ENCODE assay signal across 24 cellular contexts in the genomic region with DNA sequence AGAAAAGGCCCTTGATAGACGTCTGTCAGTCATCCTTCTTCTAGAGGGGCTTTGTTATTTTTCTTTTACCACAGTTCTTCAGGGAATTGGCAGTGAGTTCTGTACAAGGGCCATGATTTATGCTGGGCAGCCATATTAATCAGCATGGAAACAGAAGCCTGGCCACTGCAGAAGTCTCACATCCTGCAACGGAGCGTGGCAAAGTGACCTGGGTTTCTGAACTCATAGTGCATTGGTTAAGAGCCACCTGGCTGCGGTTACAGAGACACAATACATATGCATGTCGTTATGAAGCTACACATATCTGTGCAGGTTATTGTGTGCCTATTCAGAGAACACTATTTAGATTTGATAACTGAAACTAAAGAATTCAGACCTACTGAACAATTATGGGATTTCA.
DNase-seq lines count a peak whose midpoint lies in the region; ATAC-seq and TF ChIP-seq lines count a peak whose summit lies in the region.
"Had no signal": no experiment of that assay in that cellular context is flagged by ENCODE, and none has a peak within 500 bp of the region (broad histone marks: within the 10 kb centered on the region; RNA-seq: fewer than 3 reads in every experiment).

No MANE protein-coding gene starts in this region.

- H3K4me2 ChIP-seq in Karpas-422 (ENCODE audit: low read depth, low read length, poor library complexity, severe bottlenecking) = no peak overlapping the region
- H3K4me2 ChIP-seq in GM23248 (ENCODE audit: unreplicated experiment) = no peak overlapping the region

- WGBS in GM23248 (ENCODE audit: low coverage in 1 of 2, low lambda C conversion rate in 2 of 2, missing lambda C conversion rate in 2 of 2), 2 experiments = 78 to 80% methylated on average over 5 of the region's 5 CpGs

- H3K4me3 ChIP-seq in GM06990 (replicated peaks; ENCODE audit: low read depth, low read length) (no peak overlapping the region), Karpas-422 (ENCODE audit: low read length) (no peak overlapping the region), GM23248 (no peak overlapping the region), Caco-2 (ENCODE audit: low read depth, low read length) (no peak overlapping the region)
- H3K4me3 ChIP-seq: heart right ventricle, transverse colon had no signal

- H3K9me2 ChIP-seq in Karpas-422 (replicated peaks; ENCODE audit: insufficient read depth, low read length) (no peaks in the 10 kb centered on the region), GM23248 (ENCODE audit: insufficient read depth) (no peaks in the 10 kb centered on the region)

- H3K9ac ChIP-seq in Karpas-422 (ENCODE audit: low read length) = no peak overlapping the region
- H3K9ac ChIP-seq in GM23248 = no peak overlapping the region

- intact Hi-C loops in Caco-2 (cut with micrococcal nuclease; ENCODE audit: unreplicated experiment) = no loop called here

- H4K20me1 ChIP-seq in Karpas-422 (ENCODE audit: insufficient read depth, low read depth, low read length) = no peaks in the 10 kb centered on the region
- no peaks in the 10 kb centered on the region for H4K20me1 ChIP-seq in GM23248 (ENCODE audit: insufficient read depth)

- no peaks in the 10 kb centered on the region for H3K36me3 Mint-ChIP-seq in Caco-2 (ENCODE audit: insufficient read depth, unreplicated experiment)
- H3K36me3 Mint-ChIP-seq: activated naive CD4-positive, alpha-beta T cell treated with anti-CD3 and anti-CD28 coated beads, Interleukin-2, amount 50 U/mL, for 24 hours; brain; mesothelial cell of epicardium had no signal

- no peak overlapping the region for H2AFZ ChIP-seq in Karpas-422 (ENCODE audit: low read length)
- no peak overlapping the region for H2AFZ ChIP-seq in GM23248

- H3K27ac Mint-ChIP-seq in Caco-2 (ENCODE audit: unreplicated experiment) = no peak overlapping the region
- H3K27ac Mint-ChIP-seq: activated naive CD4-positive, alpha-beta T cell treated with anti-CD3 and anti-CD28 coated beads, Interleukin-2, amount 50 U/mL, for 24 hours; brain; mesothelial cell of epicardium; T-helper 2 cell treated with Interferon-gamma antibody and Interleukin-4, amounts not matched to agents 5 μg/mL and 100 μg/mL, for 36 hours had no signal

- H3K4me1 Mint-ChIP-seq in Caco-2 (ENCODE audit: low read depth, unreplicated experiment) = no peaks in the 10 kb centered on the region
- H3K4me1 Mint-ChIP-seq: activated naive CD4-positive, alpha-beta T cell treated with anti-CD3 and anti-CD28 coated beads, Interleukin-2, amount 50 U/mL, for 24 hours; mesothelial cell of epicardium had no signal

- H3K4me1 ChIP-seq in Karpas-422 (ENCODE audit: low read length) = peaks cover 16% of the 10 kb centered on the region
- no peaks in the 10 kb centered on the region for H3K4me1 ChIP-seq in GM23248 (ENCODE audit: insufficient read depth)
- no peaks in the 10 kb centered on the region for H3K4me1 ChIP-seq in Caco-2
- H3K4me1 ChIP-seq: heart right ventricle, transverse colon had no signal

- POLR2A ChIA-PET in Caco-2 (lab: Charles Lee) = no interaction called here

- H3K36me3 ChIP-seq in GM06990 (ENCODE audit: control insufficient read depth, insufficient read depth, low read length) (no peaks in the 10 kb centered on the region), Karpas-422 (ENCODE audit: insufficient read depth, low read length) (no peaks in the 10 kb centered on the region), GM23248 (ENCODE audit: low read depth) (no peaks in the 10 kb centered on the region), Caco-2 (ENCODE audit: control insufficient read depth, insufficient read depth, low read length) (no peaks in the 10 kb centered on the region)
- H3K36me3 ChIP-seq: heart right ventricle, neutrophil, transverse colon had no signal

- CTCF ChIA-PET in Caco-2 (lab: Charles Lee) = no interaction called here

- H3K27me3 ChIP-seq in GM06990 (replicated peaks; ENCODE audit: control insufficient read depth, insufficient read depth, low read length) = no peaks in the 10 kb centered on the region
- H3K27me3 ChIP-seq in Karpas-422 (ENCODE audit: low read length) = 0 out of 2 replicates have a peak, but pooled peaks cover 3% of the 10 kb centered on the region
- H3K27me3 ChIP-seq in GM23248 (replicated peaks; ENCODE audit: insufficient read depth) = no peaks in the 10 kb centered on the region
- no peaks in the 10 kb centered on the region for H3K27me3 ChIP-seq in Caco-2 (replicated peaks; ENCODE audit: control insufficient read depth, insufficient read depth, low read length)
- H3K27me3 ChIP-seq: heart right ventricle, neutrophil, transverse colon had no signal

- H3K4me3 Mint-ChIP-seq in Caco-2 (ENCODE audit: unreplicated experiment) = no peak overlapping the region
- H3K4me3 Mint-ChIP-seq: activated naive CD4-positive, alpha-beta T cell treated with anti-CD3 and anti-CD28 coated beads, Interleukin-2, amount 50 U/mL, for 24 hours; brain; mesothelial cell of epicardium; T-helper 2 cell treated with Interferon-gamma antibody and Interleukin-4, amounts not matched to agents 5 μg/mL and 100 μg/mL, for 36 hours had no signal

- H3K9me3 Mint-ChIP-seq in Caco-2 (ENCODE audit: unreplicated experiment) = no peaks in the 10 kb centered on the region
- H3K9me3 Mint-ChIP-seq: activated naive CD4-positive, alpha-beta T cell treated with anti-CD3 and anti-CD28 coated beads, Interleukin-2, amount 50 U/mL, for 24 hours; mesothelial cell of epicardium; T-helper 2 cell treated with Interferon-gamma antibody and Interleukin-4, amounts not matched to agents 5 μg/mL and 100 μg/mL, for 36 hours had no signal

- H3K9me3 ChIP-seq in Karpas-422 (ENCODE audit: low read length) = no peaks in the 10 kb centered on the region
- H3K9me3 ChIP-seq in GM23248 (ENCODE audit: low read depth) = no peaks in the 10 kb centered on the region
- H3K9me3 ChIP-seq in Caco-2 = no peaks in the 10 kb centered on the region
- H3K9me3 ChIP-seq: heart right ventricle, neutrophil, transverse colon had no signal

- TF ChIP-seq CTCF in GM06990 (IDR thresholded peaks at IDR 0.05; ENCODE audit: insufficient read depth, low read length, poor library complexity, severe bottlenecking) (no peak), Caco-2 (IDR thresholded peaks at IDR 0.05; ENCODE audit: insufficient read depth in 1 of 2, low read depth in 1 of 2, low read length in 1 of 2, severe bottlenecking in 1 of 2, unreplicated experiment in 1 of 2) (no peak)

- H3K27me3 Mint-ChIP-seq in Caco-2 (ENCODE audit: insufficient read depth, unreplicated experiment) = no peaks in the 10 kb centered on the region

- in situ Hi-C loops in GM23248 (cut with MboI) = no loop called here

- no peaks in the 10 kb centered on the region for H3F3A ChIP-seq in GM23248 (ENCODE audit: insufficient read depth)

- DNase-seq in GM06990 (ENCODE audit: extremely low read depth, insufficient read length) (peak; percentile 39), Karpas-422 (peak; percentile 46), GM23248 (no peak), Caco-2 (no peak), NCI-H2171 treated with DMSO at 0.1 percent for 48 hours (lab: John Stamatoyannopoulos, UW) (no peak), HuH-7 (ENCODE audit: low spot score) (no peak)
- DNase-seq: activated CD4-positive, CD25-positive, alpha-beta regulatory T cell treated with anti-CD3 and anti-CD28 coated beads, Interleukin-2, amount 50 U/mL, for 72 hours; activated T-cell treated with anti-CD3 and anti-CD28 coated beads for 4 hours; heart right ventricle; islet precursor cell; NCI-H2029; NK-92 treated with Interleukin-12 subunit alpha and Interleukin-12 subunit beta, amount 100 ng/mL, for 24 hours; stimulated activated CD8-positive, alpha-beta memory T cell treated with anti-CD3 and anti-CD28 coated beads, Interleukin-4, amount 100 ng/mL, for 48 hours; transverse colon had no signal

- no TSS peak for BruUV-seq in Caco-2 (replicated peaks; lab: Mats Ljungman, UMichigan)

- peak; percentile 61 for ATAC-seq in GM18909 (IDR thresholded peaks at IDR 0.05; ENCODE audit: poor library complexity, unreplicated experiment)
- peak; percentile 87 for ATAC-seq in HG02852 (IDR thresholded peaks at IDR 0.05; ENCODE audit: unreplicated experiment)
- ATAC-seq: esophagus mucosa, heart right ventricle, Right ventricle myocardium inferior, sciatic nerve had no signal

- no peaks in the 10 kb centered on the region for H3K79me2 ChIP-seq in Karpas-422 (ENCODE audit: low read length)
- H3K79me2 ChIP-seq in GM23248 (ENCODE audit: insufficient read depth) = no peaks in the 10 kb centered on the region

- H3K27ac ChIP-seq in Karpas-422 (ENCODE audit: low read length) (no peak overlapping the region), GM23248 (no peak overlapping the region)
- H3K27ac ChIP-seq: heart right ventricle, neutrophil, transverse colon had no signal

Comparison
In these comparisons a context has a peak if more than half of its experiments do, and no peak if none do; other contexts are left out.
1. DNase-seq: peak in GM06990 (single experiment) and Karpas-422 (single experiment); none in GM23248 (single experiment), Caco-2 (0 of 2), NCI-H2171 treated with DMSO at 0.1 percent for 48 hours (single experiment) and HuH-7 (single experiment).